Comparison of ENCODE assay signal across 31 cellular contexts in genomic region chr10:99558708-99559107, GRCh38. TPM values are rescaled to one million over a fixed set of nuclear protein-coding genes. Genes with fewer than 3 reads are reported as not detected.
"Had no signal": no experiment of that assay in that cellular context is flagged by ENCODE, and none has a peak within 500 bp of the region (broad histone marks: within the 10 kb centered on the region; RNA-seq: fewer than 3 reads in every experiment).

No MANE protein-coding gene starts in this region.

- H3K9me3 Mint-ChIP-seq: stimulated activated memory B cell treated with anti-CD40 and anti-IgM and Interleukin-4, amounts not matched to agents 10 μg/mL and 1 μg/mL and 100 μg/mL, for 72 hours; stimulated activated naive B cell treated with anti-CD40 and anti-IgM and Interleukin-4, amounts not matched to agents 10 μg/mL and 1 μg/mL and 100 μg/mL, for 72 hours; stimulated activated naive CD8-positive, alpha-beta T cell treated with anti-CD3 and anti-CD28 coated beads, Interleukin-15, amount 100 ng/mL, for 72 hours; stimulated activated naive CD8-positive, alpha-beta T cell treated with anti-CD3 and anti-CD28 coated beads, Interleukin-15, Interleukin-2, amounts not matched to agents 100 ng/mL and 50 ng/mL, for 24 hours; type B pancreatic cell had no signal

- H3K27me3 ChIP-seq: testis, thyroid gland, transverse colon, upper lobe of left lung, uterus, vagina had no signal

- H3K36me3 ChIP-seq: stomach, suprapubic skin, thoracic aorta, thyroid gland, tibial artery, tibial nerve, transverse colon, upper lobe of left lung, uterus, vagina had no signal

- H3K4me1 ChIP-seq: stomach, suprapubic skin, testis, thyroid gland, tibial artery, tibial nerve, transverse colon, upper lobe of left lung, uterus, vagina had no signal

- H3K27ac ChIP-seq: stomach, suprapubic skin, testis, thoracic aorta, thyroid gland, tibial artery, tibial nerve, transverse colon, upper lobe of left lung, uterus, vagina had no signal

- H3K4me3 Mint-ChIP-seq: stimulated activated memory B cell treated with anti-CD40 and anti-IgM and Interleukin-4, amounts not matched to agents 10 μg/mL and 1 μg/mL and 100 μg/mL, for 72 hours; stimulated activated naive B cell treated with anti-CD40 and anti-IgM and Interleukin-4, amounts not matched to agents 10 μg/mL and 1 μg/mL and 100 μg/mL, for 72 hours; stimulated activated naive CD8-positive, alpha-beta T cell treated with anti-CD3 and anti-CD28 coated beads, Interleukin-15, amount 100 ng/mL, for 72 hours; stimulated activated naive CD8-positive, alpha-beta T cell treated with anti-CD3 and anti-CD28 coated beads, Interleukin-15, Interleukin-2, amounts not matched to agents 100 ng/mL and 50 ng/mL, for 24 hours; type B pancreatic cell had no signal

- H3K9me3 ChIP-seq: stomach, suprapubic skin, testis, thoracic aorta, thyroid gland, tibial artery, tibial nerve, transverse colon, upper lobe of left lung, uterus, vagina had no signal

- DNase-seq: stimulated activated CD4-positive, alpha-beta T cell treated with anti-CD3 and anti-CD28 coated beads, Interleukin-2, amount 100 ng/mL, for 24 hours; stimulated activated CD4-positive, alpha-beta T cell treated with anti-CD3 and anti-CD28 coated beads, Interleukin-2, amount 100 ng/mL, for 48 hours; stimulated activated CD4-positive, alpha-beta T cell treated with anti-CD3 and anti-CD28 coated beads, Interleukin-4, amount 100 ng/mL, for 1 hour; stimulated activated CD4-positive, alpha-beta T cell treated with anti-CD3 and anti-CD28 coated beads, Interleukin-4, amount 100 ng/mL, for 24 hours; stimulated activated CD4-positive, alpha-beta T cell treated with anti-CD3 and anti-CD28 coated beads, Interleukin-4, amount 100 ng/mL, for 4 hours; stimulated activated CD8-positive, alpha-beta memory T cell treated with anti-CD3 and anti-CD28 coated beads, Interleukin-4, amount 100 ng/mL, for 48 hours; stimulated activated naive B cell treated with anti-CD40 and anti-IgM and Interleukin-4, amounts not matched to agents 10 μg/mL and 1 μg/mL and 100 μg/mL, for 72 hours; stimulated activated naive CD4-positive, alpha-beta T cell; stimulated activated naive CD4-positive, alpha-beta T cell treated with Interleukin-2 at 50 U/mL for 16 hours; stimulated activated naive CD8-positive, alpha-beta T cell treated with anti-CD3 and anti-CD28 coated beads, Interleukin-15, amount 100 ng/mL, for 72 hours; stimulated activated naive CD8-positive, alpha-beta T cell treated with anti-CD3 and anti-CD28 coated beads, Interleukin-15, Interleukin-2, amounts not matched to agents 100 U/mL and 50 U/mL, for 24 hours; stomach; substantia nigra; testis; thyroid gland; tibial artery; transverse colon; trophoblast cell; upper lobe of left lung; uterus had no signal

- H3K4me3 ChIP-seq: stomach, suprapubic skin, testis, thoracic aorta, thyroid gland, tibial artery, tibial nerve, transverse colon, upper lobe of left lung, uterus, vagina had no signal

- ATAC-seq: stimulated activated memory B cell treated with anti-CD40 and anti-IgM and Interleukin-4, amounts not matched to agents 10 μg/mL and 1 μg/mL and 100 μg/mL, for 72 hours; stimulated activated naive B cell treated with anti-CD40 and anti-IgM and Interleukin-4, amounts not matched to agents 10 μg/mL and 1 μg/mL and 100 μg/mL, for 72 hours; stimulated activated naive CD8-positive, alpha-beta T cell treated with anti-CD3 and anti-CD28 coated beads, Interleukin-15, amount 100 ng/mL, for 72 hours; stimulated activated naive CD8-positive, alpha-beta T cell treated with anti-CD3 and anti-CD28 coated beads, Interleukin-15, Interleukin-2, amounts not matched to agents 100 U/mL and 50 U/mL, for 24 hours had no signal

- H3K36me3 Mint-ChIP-seq: stimulated activated memory B cell treated with anti-CD40 and anti-IgM and Interleukin-4, amounts not matched to agents 10 μg/mL and 1 μg/mL and 100 μg/mL, for 72 hours; stimulated activated naive B cell treated with anti-CD40 and anti-IgM and Interleukin-4, amounts not matched to agents 10 μg/mL and 1 μg/mL and 100 μg/mL, for 72 hours; type B pancreatic cell had no signal

- FAIRE-seq: urothelium cell line had no signal

- H3K27ac Mint-ChIP-seq: stimulated activated memory B cell treated with anti-CD40 and anti-IgM and Interleukin-4, amounts not matched to agents 10 μg/mL and 1 μg/mL and 100 μg/mL, for 72 hours; stimulated activated naive B cell treated with anti-CD40 and anti-IgM and Interleukin-4, amounts not matched to agents 10 μg/mL and 1 μg/mL and 100 μg/mL, for 72 hours; stimulated activated naive CD8-positive, alpha-beta T cell treated with anti-CD3 and anti-CD28 coated beads, Interleukin-15, amount 100 ng/mL, for 72 hours; stimulated activated naive CD8-positive, alpha-beta T cell treated with anti-CD3 and anti-CD28 coated beads, Interleukin-15, Interleukin-2, amounts not matched to agents 100 ng/mL and 50 ng/mL, for 24 hours; type B pancreatic cell had no signal

RNA-seq across cellular contexts. Expression of gene NKX2-3, which starts 26.0 kb away (rescaled TPM):
- total RNA-seq: subcutaneous adipose tissue, suprapubic skin, tibial nerve, ureter, uterus, vagina had no signal
- polyA plus RNA-seq: urinary bladder had no signal
